In genomic region chr2:103009861-103010260, GRCh38 we compare ENCODE assay signal across 21 cellular contexts.
DNase-seq lines count a peak whose midpoint lies in the region; ATAC-seq, FAIRE-seq and TF ChIP-seq lines count a peak whose summit lies in the region.
"Had no signal": no experiment of that assay in that cellular context is flagged by ENCODE, and none has a peak within 500 bp of the region (broad histone marks: within the 10 kb centered on the region; RNA-seq: fewer than 3 reads in every experiment).

No MANE protein-coding gene starts in this region.

- peak; percentile 51 for FAIRE-seq in D721Med (lab: Jason Lieb, UNC)
- FAIRE-seq: A204.1, GM12891, K562 had no signal

- intact Hi-C loops in activated CD4-positive, alpha-beta memory T cell treated with anti-CD3 and anti-CD28 coated beads for 36 hours (cut with micrococcal nuclease): no loop called here

- H3K9ac ChIP-seq in MM.1S (ENCODE audit: low read length): no peak overlapping the region
- H3K9ac ChIP-seq: SK-N-SH had no signal

- H3K79me2 ChIP-seq in MM.1S (ENCODE audit: low read length): no peaks in the 10 kb centered on the region

- H3K4me1 ChIP-seq in MM.1S (ENCODE audit: low read length): peaks cover 38% of the 10 kb centered on the region
- H3K4me1 ChIP-seq in effector memory CD4-positive, alpha-beta T cell (ENCODE audit: control insufficient read depth, insufficient read depth, low read length, poor library complexity, severe bottlenecking): no peaks in the 10 kb centered on the region

- H3K4me1 Mint-ChIP-seq in activated CD4-positive, alpha-beta memory T cell treated with anti-CD3 and anti-CD28 coated beads for 36 hours (ENCODE audit: low read depth): no peaks in the 10 kb centered on the region

- H3K27me3 Mint-ChIP-seq in activated CD4-positive, alpha-beta memory T cell treated with anti-CD3 and anti-CD28 coated beads for 36 hours: no peaks in the 10 kb centered on the region

- H2AFZ ChIP-seq in MM.1S (ENCODE audit: low read length): no peak overlapping the region

- no peaks in the 10 kb centered on the region for H3K36me3 ChIP-seq in MM.1S (replicated peaks; ENCODE audit: insufficient read depth, low read length)
- H3K36me3 ChIP-seq in effector memory CD4-positive, alpha-beta T cell (ENCODE audit: control insufficient read depth, insufficient read depth, low read length): no peaks in the 10 kb centered on the region

- no peak overlapping the region for H3K27ac ChIP-seq in MM.1S (ENCODE audit: low read length)
- H3K27ac ChIP-seq in effector memory CD4-positive, alpha-beta T cell (ENCODE audit: insufficient read depth, low read length, poor library complexity, severe bottlenecking): no peak overlapping the region

- DNase-seq in D721Med (ENCODE audit: insufficient read length, low spot score) (no peak), MM.1S (peak; percentile 10), NCI-H446 treated with DMSO at 0.1 percent for 48 hours (lab: John Stamatoyannopoulos, UW) (peak; percentile 91), epithelial cell of esophagus (ENCODE audit: low read depth) (peak; percentile 39), COR-L47 (lab: John Stamatoyannopoulos, UW) (no peak)
- DNase-seq in activated CD4-positive, alpha-beta memory T cell treated with anti-CD3 and anti-CD28 coated beads for 36 hours: no peak
- no peak for DNase-seq in effector memory CD4-positive, alpha-beta T cell
- DNase-seq: CD4-positive, alpha-beta T cell; GOT3; NCI-H1417; NCI-H2029; NCI-H526; NK-92 treated with Interleukin-12 subunit alpha and Interleukin-12 subunit beta, amount 100 ng/mL, for 24 hours; OCI-M1; SHP77; SK-N-SH had no signal

- ATAC-seq in HG02870 (IDR thresholded peaks at IDR 0.05; ENCODE audit: unreplicated experiment): no peak
- ATAC-seq: HCT116, K562 had no signal

- no peak overlapping the region for H3K27ac Mint-ChIP-seq in activated CD4-positive, alpha-beta memory T cell treated with anti-CD3 and anti-CD28 coated beads for 36 hours
- H3K27ac Mint-ChIP-seq: CD4-positive, alpha-beta T cell had no signal

- no peak overlapping the region for H3K4me2 ChIP-seq in MM.1S (ENCODE audit: low read depth, low read length)
- H3K4me2 ChIP-seq: SK-N-SH had no signal

- CTCF ChIA-PET in activated CD4-positive, alpha-beta memory T cell treated with anti-CD3 and anti-CD28 coated beads for 36 hours (lab: Charles Lee): no interaction called here

- H3F3A ChIP-seq in MM.1S (ENCODE audit: insufficient read depth, low read length): peaks cover 11% of the 10 kb centered on the region

- no peaks in the 10 kb centered on the region for H3K9me3 Mint-ChIP-seq in activated CD4-positive, alpha-beta memory T cell treated with anti-CD3 and anti-CD28 coated beads for 36 hours
- H3K9me3 Mint-ChIP-seq: CD4-positive, alpha-beta T cell had no signal

- H3K27me3 ChIP-seq in MM.1S (replicated peaks; ENCODE audit: insufficient read depth, low read length): no peaks in the 10 kb centered on the region
- no peaks in the 10 kb centered on the region for H3K27me3 ChIP-seq in effector memory CD4-positive, alpha-beta T cell (replicated peaks; ENCODE audit: control insufficient read depth, insufficient read depth, low read length, poor library complexity, severe bottlenecking)

- TF ChIP-seq CTCF in D721Med (IDR thresholded peaks at IDR 0.05; ENCODE audit: insufficient read depth, missing control alignments): no peak
- TF ChIP-seq CTCF in MM.1S (IDR thresholded peaks at IDR 0.05; ENCODE audit: low read length): no peak
- TF ChIP-seq CTCF in epithelial cell of esophagus (IDR thresholded peaks at IDR 0.05; ENCODE audit: insufficient read depth, low read depth, low read length, missing control alignments): no peak

- no peaks in the 10 kb centered on the region for H3K9me3 ChIP-seq in MM.1S (replicated peaks; ENCODE audit: insufficient read depth, low read length)
- no peaks in the 10 kb centered on the region for H3K9me3 ChIP-seq in effector memory CD4-positive, alpha-beta T cell (ENCODE audit: control insufficient read depth, low read length)
- H3K9me3 ChIP-seq: SK-N-SH had no signal

- no peaks in the 10 kb centered on the region for H4K20me1 ChIP-seq in MM.1S (ENCODE audit: insufficient read depth, low read length)

- no peaks in the 10 kb centered on the region for H3K36me3 Mint-ChIP-seq in activated CD4-positive, alpha-beta memory T cell treated with anti-CD3 and anti-CD28 coated beads for 36 hours

- POLR2A ChIA-PET in activated CD4-positive, alpha-beta memory T cell treated with anti-CD3 and anti-CD28 coated beads for 36 hours (lab: Charles Lee): no interaction called here

- H3K4me3 Mint-ChIP-seq in activated CD4-positive, alpha-beta memory T cell treated with anti-CD3 and anti-CD28 coated beads for 36 hours: no peak overlapping the region
- H3K4me3 Mint-ChIP-seq: CD4-positive, alpha-beta T cell had no signal

- H3K4me3 ChIP-seq in MM.1S (ENCODE audit: low read length) (no peak overlapping the region), epithelial cell of esophagus (ENCODE audit: low read length) (no peak overlapping the region)
- H3K4me3 ChIP-seq in effector memory CD4-positive, alpha-beta T cell (ENCODE audit: insufficient read depth, low read depth, low read length, poor library complexity, severe bottlenecking): no peak overlapping the region
- H3K4me3 ChIP-seq: K562 had no signal

- H3K9me2 ChIP-seq in MM.1S (replicated peaks; ENCODE audit: insufficient read depth, low read length): no peaks in the 10 kb centered on the region
- H3K9me2 ChIP-seq: SK-N-SH had no signal

Comparison
In these comparisons a context has a peak if more than half of its experiments do, and no peak if none do; other contexts are left out.
1. DNase-seq: peak in MM.1S (single experiment), NCI-H446 treated with DMSO at 0.1 percent for 48 hours (single experiment) and epithelial cell of esophagus (single experiment); none in D721Med (single experiment), COR-L47 (single experiment), activated CD4-positive, alpha-beta memory T cell treated with anti-CD3 and anti-CD28 coated beads for 36 hours (single experiment) and effector memory CD4-positive, alpha-beta T cell (0 of 3).